21 cellular contexts compared by ENCODE assay signal in genomic region chr5:64831996-64832395, GRCh38.
"Had no signal": no experiment of that assay in that cellular context is flagged by ENCODE, and none has a peak within 500 bp of the region (broad histone marks: within the 10 kb centered on the region; RNA-seq: fewer than 3 reads in every experiment).

No MANE protein-coding gene starts in this region.

- DNase-seq: cortex of kidney; dorsolateral prefrontal cortex; effector CD8-positive, alpha-beta T cell; gastrocnemius medialis; heart right ventricle; hypothalamus; left cardiac atrium; left ventricle myocardium inferior; lower lobe of right lung; natural killer cell; ovary; stimulated activated CD4-positive, alpha-beta T cell treated with anti-CD3 and anti-CD28 coated beads, Interleukin-2, amount 100 ng/mL, for 48 hours; stimulated activated naive CD4-positive, alpha-beta T cell treated with Interleukin-2 at 50 U/mL for 16 hours; trophoblast cell had no signal

- H3K27ac Mint-ChIP-seq: memory B cell, mesothelial cell of epicardium, natural killer cell had no signal

- FAIRE-seq: keratinocyte had no signal

- H3K27ac ChIP-seq: dorsolateral prefrontal cortex, gastrocnemius medialis, heart right ventricle, left ventricle myocardium inferior, lower lobe of right lung, ovary, right atrium auricular region had no signal

- ATAC-seq: esophagus mucosa, gastrocnemius medialis, heart right ventricle, left cardiac atrium, lower lobe of right lung, natural killer cell had no signal

- H3K4me1 ChIP-seq: lower lobe of right lung had no signal

- H3K9me3 Mint-ChIP-seq: memory B cell, mesothelial cell of epicardium, natural killer cell, neural crest cell had no signal

- H3K27me3 Mint-ChIP-seq: memory B cell had no signal

- H3K4me3 Mint-ChIP-seq: memory B cell, mesothelial cell of epicardium, natural killer cell, neural crest cell had no signal

- H3K9me3 ChIP-seq: gastrocnemius medialis, lower lobe of right lung, ovary, right atrium auricular region had no signal

- H3K27me3 ChIP-seq: dorsolateral prefrontal cortex, gastrocnemius medialis, heart right ventricle, ovary, right atrium auricular region had no signal

- H3K36me3 Mint-ChIP-seq: natural killer cell had no signal

- H3K4me2 ChIP-seq: smooth muscle cell had no signal

- H3K4me1 Mint-ChIP-seq: memory B cell, natural killer cell, neural crest cell had no signal

- H3K4me3 ChIP-seq: dorsolateral prefrontal cortex, gastrocnemius medialis, heart right ventricle, left ventricle myocardium inferior, lower lobe of right lung, ovary, right atrium auricular region, smooth muscle cell had no signal

- H3K36me3 ChIP-seq: gastrocnemius medialis, lower lobe of right lung, ovary, right atrium auricular region had no signal
